17 cellular contexts compared by ENCODE assay signal in genomic region chr9:126357074-126357473, GRCh38. TPM values are rescaled to one million over a fixed set of nuclear protein-coding genes. Genes with fewer than 3 reads are reported as not detected.
A peak's percentile ranks its signal among the peaks of the same experiment; 100 is the strongest.
DNase-seq lines count a peak whose midpoint lies in the region; ATAC-seq and TF ChIP-seq lines count a peak whose summit lies in the region.
"Had no signal": no experiment of that assay in that cellular context is flagged by ENCODE, and none has a peak within 500 bp of the region (broad histone marks: within the 10 kb centered on the region; RNA-seq: fewer than 3 reads in every experiment).

No MANE protein-coding gene starts in this region.

- intact Hi-C loops in natural killer cell (cut with micrococcal nuclease): no loop called here
- intact Hi-C loops in uterus (cut with DNase I; ENCODE audit: low total_unique reads): no loop called here

- H3K4me1 Mint-ChIP-seq in natural killer cell: no peaks in the 10 kb centered on the region

- H3K9me3 Mint-ChIP-seq in natural killer cell: peaks cover 6% of the 10 kb centered on the region in 2 donors

- no peak for TF ChIP-seq POLR2A in uterus (IDR thresholded peaks at IDR 0.05)

- no peak overlapping the region for H3K27ac ChIP-seq in uterus
- H3K27ac ChIP-seq: GM23248 had no signal

- H3K27ac Mint-ChIP-seq in natural killer cell: no peak overlapping the region

- H3K4me3 Mint-ChIP-seq in natural killer cell: no peak overlapping the region

- H3K27me3 Mint-ChIP-seq in natural killer cell (ENCODE audit: low read depth in 2 of 2): peaks cover 0 to 9% of the 10 kb centered on the region in 2 donors

- no peaks in the 10 kb centered on the region for H3K27me3 ChIP-seq in uterus

- no peaks in the 10 kb centered on the region for H3K4me1 ChIP-seq in uterus

- H3K36me3 ChIP-seq in uterus: no peaks in the 10 kb centered on the region

- peaks cover 25% of the 10 kb centered on the region for H3K36me3 Mint-ChIP-seq in natural killer cell

- H3K4me3 ChIP-seq in uterus: no peak overlapping the region
- H3K4me3 ChIP-seq: GM23248, K562 had no signal

- peaks cover 0 to 8% of the 10 kb centered on the region in 2 donors for H3K9me3 ChIP-seq in uterus

- ATAC-seq in natural killer cell: no peak
- ATAC-seq: K562 had no signal

- peak; percentile 10 for DNase-seq in NCI-H2171 treated with DMSO at 0.1 percent for 48 hours (lab: John Stamatoyannopoulos, UW)
- no peak for DNase-seq in NCI-H2171 (lab: John Stamatoyannopoulos, UW)
- peak; percentile 50 for DNase-seq in NCI-H2029 (lab: John Stamatoyannopoulos, UW)
- DNase-seq in NCI-H748 (lab: John Stamatoyannopoulos, UW; ENCODE audit: unreplicated experiment): peak; percentile 93
- peak; percentile 13 for DNase-seq in pons (ENCODE audit: low spot score)
- no peak for DNase-seq in NCI-H2227 (lab: John Stamatoyannopoulos, UW; ENCODE audit: unreplicated experiment)
- DNase-seq in natural killer cell: no peak
- DNase-seq in uterus: no peak
- DNase-seq: C1 segment of cervical spinal cord; DND-41; GF-D8; GM23248; NCI-H1092; NCI-H187 treated with DMSO at 0.1 percent for 48 hours; NCI-H446 treated with DMSO at 0.1 percent for 48 hours; NK-92 treated with Interleukin-12 subunit alpha and Interleukin-12 subunit beta, amount 100 ng/mL, for 24 hours had no signal

- TF ChIP-seq CTCF in natural killer cell (IDR thresholded peaks at IDR 0.05) (no peak), uterus (IDR thresholded peaks at IDR 0.05) (no peak)

RNA-seq across cellular contexts. Expression of gene MVB12B, which starts 30.4 kb away (rescaled TPM):
- 10 to 100 TPM in 1 of 3 donors, 1 to 10 TPM in 2; 2.0 to 13.0 (median 7.8) TPM for total RNA-seq in natural killer cell
- 10 to 100 TPM in 3 of 4 donors, 1 to 10 TPM in 1; 2.1 to 39.2 (median 22.2) TPM for total RNA-seq in uterus
- total RNA-seq: K562 had no signal

Comparison
In these comparisons a context has a peak if more than half of its experiments do, and no peak if none do; other contexts are left out.
1. DNase-seq: peak in NCI-H2171 treated with DMSO at 0.1 percent for 48 hours (single experiment), NCI-H2029 (single experiment), NCI-H748 (single experiment) and pons (single experiment); none in NCI-H2171 (single experiment), NCI-H2227 (single experiment), natural killer cell (single experiment) and uterus (0 of 2).